In genomic region chr20:32241807-32242206, GRCh38 we compare ENCODE assay signal across 24 cellular contexts.
"Had no signal": no experiment of that assay in that cellular context is flagged by ENCODE, and none has a peak within 500 bp of the region (broad histone marks: within the 10 kb centered on the region; RNA-seq: fewer than 3 reads in every experiment).

No MANE protein-coding gene starts in this region.

- H3K27me3 Mint-ChIP-seq: activated CD4-positive, alpha-beta memory T cell treated with anti-CD3 and anti-CD28 coated beads, Interleukin-2, amount 10 ng/mL, durations not matched to agents 7 days and 5 days; T-cell had no signal

- H3K4me3 Mint-ChIP-seq: activated CD4-positive, alpha-beta memory T cell treated with anti-CD3 and anti-CD28 coated beads, Interleukin-2, amount 10 ng/mL, durations not matched to agents 7 days and 5 days; T-cell had no signal

- H3K27ac Mint-ChIP-seq: activated CD4-positive, alpha-beta memory T cell treated with anti-CD3 and anti-CD28 coated beads, Interleukin-2, amount 10 ng/mL, durations not matched to agents 7 days and 5 days; activated naive CD4-positive, alpha-beta T cell treated with anti-CD3 and anti-CD28 coated beads, Interleukin-2, amount 50 U/mL, for 72 hours; T-cell had no signal

- DNase-seq: activated CD4-positive, alpha-beta memory T cell treated with anti-CD3 and anti-CD28 coated beads, Interleukin-2, amount 10 ng/mL, durations not matched to agents 7 days and 5 days; activated CD4-positive, alpha-beta T cell treated with anti-CD3 and anti-CD28 coated beads, Interleukin-2, amount 50 U/mL, for 1 hour; activated CD4-positive, CD25-positive, alpha-beta regulatory T cell; activated CD8-positive, alpha-beta memory T cell treated with anti-CD3 and anti-CD28 coated beads, Interleukin-2, amount 50 U/mL, for 48 hours; activated effector memory CD4-positive, alpha-beta T cell treated with anti-CD3 and anti-CD28 coated beads, Interleukin-2, amount 50 U/mL, for 16 hours; activated naive CD4-positive, alpha-beta T cell treated with Interleukin-2 at 50 U/mL for 16 hours; activated T-cell treated with anti-CD3 and anti-CD28 coated beads, Interleukin-2, amount 50 U/mL, for 1 hour; brain microvascular endothelial cell; Karpas-422; MM.1S; NCI-H1048; NCI-H1417 treated with DMSO at 0.1 percent for 48 hours; NCI-H1694; NCI-H2029; NCI-H2107; NCI-H345; NCI-H510A; NCI-H748 treated with DMSO at 0.1 percent for 48 hours; SIG-M5; T-cell; T-helper 2 cell; T1000 had no signal

- H3K9me3 Mint-ChIP-seq: activated CD4-positive, alpha-beta memory T cell treated with anti-CD3 and anti-CD28 coated beads, Interleukin-2, amount 10 ng/mL, durations not matched to agents 7 days and 5 days; activated naive CD4-positive, alpha-beta T cell treated with anti-CD3 and anti-CD28 coated beads, Interleukin-2, amount 50 U/mL, for 72 hours; T-cell had no signal

- ATAC-seq: activated naive CD4-positive, alpha-beta T cell treated with anti-CD3 and anti-CD28 coated beads, Interleukin-2, amount 50 U/mL, for 72 hours; K562; T-cell had no signal
